Comparison of ENCODE assay signal across 2 cellular contexts in genomic region chr2:226334981-226335720, GRCh38.
TF ChIP-seq lines count a peak whose summit lies in the region.

No MANE protein-coding gene starts in this region.

TF ChIP-seq in SK-N-SH, 30 proteins besides CTCF, POLR2A, EP300 and RAD21 (continued from another document):
- TF ChIP-seq RFX5 (IDR thresholded peaks at IDR 0.05; ENCODE audit: low read length) (no peak), JUND (IDR thresholded peaks at IDR 0.05) (no peak), EZH2phosphoT487 (IDR thresholded peaks at IDR 0.05; ENCODE audit: borderline replicate concordance, low read depth) (no peak)
TF ChIP-seq in SK-N-SH: peak in this region for 0.

TF ChIP-seq in SK-N-SH treated with all-trans-retinoic acid at 6 μM for 48 hours, 23 proteins besides CTCF, POLR2A, EP300 and RAD21 (continued from another document):
- TF ChIP-seq CREB5 (CRISPR knock-in tag; IDR thresholded peaks at IDR 0.05; ENCODE audit: low read depth) (no peak), PPARA (CRISPR knock-in tag; IDR thresholded peaks at IDR 0.05; ENCODE audit: borderline replicate concordance) (no peak), TSHZ2 (CRISPR knock-in tag; IDR thresholded peaks at IDR 0.05) (no peak), POU6F1 (CRISPR knock-in tag; IDR thresholded peaks at IDR 0.05; ENCODE audit: borderline replicate concordance, low read depth) (no peak), OSR1 (CRISPR knock-in tag; IDR thresholded peaks at IDR 0.05) (no peak), ZNF8 (CRISPR knock-in tag; IDR thresholded peaks at IDR 0.05) (no peak), TOX (CRISPR knock-in tag; IDR thresholded peaks at IDR 0.05; ENCODE audit: borderline replicate concordance) (no peak), ZNF70 (CRISPR knock-in tag; IDR thresholded peaks at IDR 0.05) (no peak), CSDC2 (CRISPR knock-in tag; IDR thresholded peaks at IDR 0.05) (no peak), ISL1 (CRISPR knock-in tag; IDR thresholded peaks at IDR 0.05) (no peak), PATZ1 (CRISPR knock-in tag; IDR thresholded peaks at IDR 0.05; ENCODE audit: borderline replicate concordance) (no peak), ARNTL (CRISPR knock-in tag; IDR thresholded peaks at IDR 0.05; ENCODE audit: borderline replicate concordance, low read depth) (no peak)
